In the genomic region with DNA sequence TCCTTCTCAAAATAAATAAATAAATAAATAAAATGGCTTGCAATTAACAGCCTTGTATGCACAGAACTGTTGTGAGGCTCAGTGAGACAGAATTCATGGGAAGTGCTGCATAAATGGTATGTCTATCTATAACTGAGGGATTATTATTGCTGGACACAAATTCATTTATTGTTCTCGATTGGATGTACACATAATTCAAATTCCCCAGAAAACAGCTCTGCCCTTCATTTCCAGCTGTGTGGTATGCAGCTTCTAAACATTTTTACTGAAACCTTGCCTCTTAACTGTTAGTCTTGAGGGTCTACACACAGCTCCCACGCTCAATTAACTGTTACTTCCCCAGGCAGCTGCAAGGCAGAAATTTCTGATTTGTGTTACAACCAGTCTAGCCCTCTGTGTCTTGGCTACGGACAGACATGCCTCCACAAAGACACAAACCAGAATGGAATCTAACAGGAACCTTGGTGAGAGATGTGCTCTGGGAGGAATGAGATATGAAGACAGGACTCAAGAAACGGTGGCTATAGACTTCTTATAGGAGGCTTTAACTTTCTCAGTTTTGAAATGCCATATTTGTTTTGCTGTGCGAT, we compare ENCODE assay signal across 13 cellular contexts.
DNase-seq lines count a peak whose midpoint lies in the region; ATAC-seq and FAIRE-seq lines count a peak whose summit lies in the region.
"Had no signal": no experiment of that assay in that cellular context is flagged by ENCODE, and none has a peak within 500 bp of the region (broad histone marks: within the 10 kb centered on the region; RNA-seq: fewer than 3 reads in every experiment).

No MANE protein-coding gene starts in this region.

- H3K36me3 ChIP-seq in ACC112 (ENCODE audit: insufficient read depth, low read length): no peaks in the 10 kb centered on the region
- H3K36me3 ChIP-seq in mucosa of rectum (ENCODE audit: control insufficient read depth in 2 of 2, insufficient read depth in 2 of 2, low read length in 2 of 2): no peaks in the 10 kb centered on the region
- H3K36me3 ChIP-seq: left lung, stomach had no signal

- no peaks in the 10 kb centered on the region for H3K79me2 ChIP-seq in ACC112 (ENCODE audit: control insufficient read depth, insufficient read depth, low read length, unreplicated experiment)
- H3K79me2 ChIP-seq: parathyroid adenoma had no signal

- peak overlapping the region in 1 of 2 donors; percentile 19 for H3K9ac ChIP-seq in mucosa of rectum (ENCODE audit: low read depth in 1 of 2, low read length in 2 of 2)
- H3K9ac ChIP-seq: parathyroid adenoma had no signal

- no peaks in the 10 kb centered on the region for H3K27me3 ChIP-seq in ACC112 (ENCODE audit: insufficient read depth, low read length)
- no peaks in the 10 kb centered on the region for H3K27me3 ChIP-seq in mucosa of rectum (ENCODE audit: control insufficient read depth in 2 of 2, insufficient read depth in 2 of 2, low read length in 2 of 2)
- H3K27me3 ChIP-seq: left lung, stomach had no signal

- peak overlapping the region; percentile 97 for H2AFZ ChIP-seq in ACC112 (ENCODE audit: low read length, unreplicated experiment)
- H2AFZ ChIP-seq: parathyroid adenoma had no signal

- H3K9me3 ChIP-seq in mucosa of rectum (ENCODE audit: control insufficient read depth in 2 of 2, low read length in 2 of 2): no peaks in the 10 kb centered on the region
- H3K9me3 ChIP-seq: left lung, stomach had no signal

- H3K4me3 ChIP-seq in ACC112 (ENCODE audit: low read depth, low read length): peak overlapping the region; percentile 45
- no peak overlapping the region for H3K4me3 ChIP-seq in mucosa of rectum (ENCODE audit: low read length in 2 of 2)
- H3K4me3 ChIP-seq: left lung, stomach had no signal

- DNase-seq in GM19239 (ENCODE audit: insufficient read length, low spot score): no peak
- DNase-seq in amniotic epithelial cell (ENCODE audit: low read depth): peak; percentile 55
- no peak for DNase-seq in NCI-H1417 treated with DMSO at 0.1 percent for 48 hours (lab: John Stamatoyannopoulos, UW)
- DNase-seq: activated naive CD8-positive, alpha-beta T cell treated with anti-CD3 and anti-CD28 coated beads, Interleukin-2, amount 10 ng/mL, durations not matched to agents 7 days and 5 days; left lung; NCI-H2081; stomach had no signal

- H3K27ac ChIP-seq in ACC112 (ENCODE audit: low read depth, low read length): peak overlapping the region; percentile 98
- H3K27ac ChIP-seq in mucosa of rectum (ENCODE audit: low read depth in 2 of 2, low read length in 2 of 2): peak overlapping the region; percentile 77 to 82
- H3K27ac ChIP-seq: parathyroid adenoma, stomach had no signal

- peak; percentile 21 for FAIRE-seq in GM19239 (lab: Jason Lieb, UNC)

- H3K4me1 ChIP-seq in ACC112 (ENCODE audit: control insufficient read depth, insufficient read depth, low read length, unreplicated experiment): peaks cover 42% of the 10 kb centered on the region
- H3K4me1 ChIP-seq in mucosa of rectum (ENCODE audit: control insufficient read depth in 2 of 2, insufficient read depth in 2 of 2, low read length in 2 of 2): peaks cover 28 to 50% of the 10 kb centered on the region in 2 donors

- ATAC-seq in GM21786 (IDR thresholded peaks at IDR 0.05; ENCODE audit: unreplicated experiment): no peak
- no peak for ATAC-seq in GM21825 (IDR thresholded peaks at IDR 0.05; ENCODE audit: unreplicated experiment)
- no peak for ATAC-seq in GM21717 (IDR thresholded peaks at IDR 0.05; ENCODE audit: unreplicated experiment)
- ATAC-seq: left lung had no signal
